Comparison of ENCODE assay signal across 26 cellular contexts in the genomic region with DNA sequence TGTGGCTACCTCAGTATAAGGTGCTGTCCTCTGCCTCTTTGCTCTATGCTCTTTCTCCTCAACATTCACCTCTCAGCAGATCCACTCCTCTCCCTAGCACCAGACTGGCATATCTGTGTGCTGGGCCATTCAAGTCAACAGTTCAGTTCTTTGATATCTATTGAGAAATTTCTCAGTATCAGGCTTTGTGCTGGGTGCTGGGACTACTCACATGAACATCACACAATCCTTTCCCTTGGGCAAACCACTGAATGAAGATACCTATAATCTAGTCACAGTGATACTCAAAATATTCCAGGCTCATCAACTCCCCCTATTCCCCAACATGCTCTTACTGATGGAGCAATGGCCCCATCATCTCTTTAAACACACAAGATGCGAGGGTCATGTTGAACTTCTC.
"Had no signal": no experiment of that assay in that cellular context is flagged by ENCODE, and none has a peak within 500 bp of the region (broad histone marks: within the 10 kb centered on the region; RNA-seq: fewer than 3 reads in every experiment).

No MANE protein-coding gene starts in this region.

- H3K36me3 Mint-ChIP-seq: natural killer cell had no signal

- H3K4me1 Mint-ChIP-seq: natural killer cell had no signal

- DNase-seq: colonic mucosa; effector CD8-positive, alpha-beta T cell; endodermal cell; esophagus squamous epithelium; gastrocnemius medialis; head of caudate nucleus; left ventricle myocardium superior; lower lobe of right lung; natural killer cell; occipital lobe; pancreas; stimulated activated CD4-positive, alpha-beta T cell treated with anti-CD3 and anti-CD28 coated beads, Interleukin-12 subunit alpha, Interleukin-12 subunit beta, amount 100 ng/mL, for 4 hours; stimulated activated CD4-positive, alpha-beta T cell treated with anti-CD3 and anti-CD28 coated beads, Interleukin-1b, Interleukin-23, amount 100 ng/mL, for 48 hours; stimulated activated CD4-positive, alpha-beta T cell treated with anti-CD3 and anti-CD28 coated beads, Interleukin-4, amount 100 ng/mL, for 1 hour; stimulated activated CD8-positive, alpha-beta memory T cell treated with anti-CD3 and anti-CD28 coated beads, Interleukin-4, amount 100 ng/mL, for 48 hours; stimulated activated naive CD4-positive, alpha-beta T cell treated with Interleukin-2 at 50 U/mL for 16 hours; stomach; thyroid gland; trophoblast cell had no signal

- ATAC-seq: gastrocnemius medialis, left ventricle myocardium superior, lower lobe of right lung, natural killer cell, pancreas, sciatic nerve had no signal

- H3K27ac ChIP-seq: colonic mucosa, esophagus squamous epithelium, gastrocnemius medialis, lower lobe of right lung, pancreas, right atrium auricular region, stomach, thyroid gland, vagina had no signal

- H3K9me3 Mint-ChIP-seq: dendritic cell treated with granulocyte-macrophage colony-stimulating factor and Interleukin-4, amounts not matched to agents 40 ng/mL and 50 ng/mL, for 4 days; natural killer cell had no signal

- H3K36me3 ChIP-seq: colonic mucosa, esophagus squamous epithelium, gastrocnemius medialis, lower lobe of right lung, pancreas, right atrium auricular region, stomach, thyroid gland, vagina had no signal

- FAIRE-seq: keratinocyte, pancreas had no signal

- H3K4me2 ChIP-seq: smooth muscle cell had no signal

- H3K27ac Mint-ChIP-seq: dendritic cell treated with granulocyte-macrophage colony-stimulating factor and Interleukin-4, amounts not matched to agents 40 ng/mL and 50 ng/mL, for 4 days; endodermal cell; natural killer cell; progenitor cell of endocrine pancreas had no signal

- H3K27me3 Mint-ChIP-seq: progenitor cell of endocrine pancreas had no signal

- H3K4me3 ChIP-seq: colonic mucosa, esophagus squamous epithelium, gastrocnemius medialis, lower lobe of right lung, pancreas, right atrium auricular region, smooth muscle cell, stomach, thyroid gland, vagina had no signal

- H3K4me3 Mint-ChIP-seq: dendritic cell treated with granulocyte-macrophage colony-stimulating factor and Interleukin-4, amounts not matched to agents 40 ng/mL and 50 ng/mL, for 4 days; endodermal cell; natural killer cell had no signal

- H3K9me3 ChIP-seq: colonic mucosa, esophagus squamous epithelium, gastrocnemius medialis, lower lobe of right lung, pancreas, right atrium auricular region, stomach, thyroid gland, vagina had no signal

- H3K27me3 ChIP-seq: colonic mucosa, esophagus squamous epithelium, gastrocnemius medialis, pancreas, right atrium auricular region, stomach, thyroid gland, vagina had no signal
